In the genomic region with DNA sequence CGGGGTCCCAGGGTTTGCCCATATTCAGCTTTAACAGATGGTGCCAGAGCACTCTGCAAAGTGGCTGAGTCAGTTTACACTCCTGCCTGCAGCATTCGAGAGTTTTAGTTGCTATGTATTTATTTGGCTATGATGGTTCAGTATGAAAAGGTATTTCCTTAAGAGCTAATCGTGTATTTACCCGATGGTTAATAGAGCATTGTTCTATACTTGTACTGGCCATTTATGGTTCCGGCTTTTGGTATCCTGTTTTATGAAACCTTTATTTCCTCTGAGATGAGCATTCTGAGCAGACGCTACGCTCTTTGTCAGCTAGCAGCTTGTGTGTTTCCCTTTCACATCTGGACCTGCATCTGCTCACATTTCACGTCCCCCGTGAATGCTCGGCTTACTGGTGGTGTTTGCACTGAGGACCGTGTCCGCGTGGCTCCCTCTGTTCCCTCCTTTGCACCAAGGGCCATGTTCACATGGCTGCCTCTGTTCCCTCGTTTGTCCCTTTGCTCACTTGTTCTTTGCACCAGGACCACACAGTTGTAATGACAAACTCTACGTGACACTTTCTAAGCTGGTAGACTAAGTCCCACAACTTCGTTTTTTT, we compare ENCODE assay signal across 16 cellular contexts.
DNase-seq lines count a peak whose midpoint lies in the region; ATAC-seq, FAIRE-seq and TF ChIP-seq lines count a peak whose summit lies in the region.
"Had no signal": no experiment of that assay in that cellular context is flagged by ENCODE, and none has a peak within 500 bp of the region (broad histone marks: within the 10 kb centered on the region; RNA-seq: fewer than 3 reads in every experiment).

No MANE protein-coding gene starts in this region.

- peaks cover 25% of the 10 kb centered on the region for H3K4me1 Mint-ChIP-seq in stimulated activated naive CD8-positive, alpha-beta T cell treated with anti-CD3 and anti-CD28 coated beads, Interleukin-15, Interleukin-2, amounts not matched to agents 100 ng/mL and 50 ng/mL, for 24 hours (ENCODE audit: low read depth)
- H3K4me1 Mint-ChIP-seq in stimulated activated naive CD8-positive, alpha-beta T cell treated with anti-CD3 and anti-CD28 coated beads, Interleukin-15, amount 100 ng/mL, for 72 hours: peaks cover 36% of the 10 kb centered on the region
- H3K4me1 Mint-ChIP-seq in glutamatergic neuron (ENCODE audit: low read depth, unreplicated experiment) (peaks cover 38% of the 10 kb centered on the region), type B pancreatic cell (ENCODE audit: unreplicated experiment) (peaks cover 15% of the 10 kb centered on the region)

- TF ChIP-seq CTCF in glutamatergic neuron (IDR thresholded peaks at IDR 0.05; ENCODE audit: partially characterized antibody, unreplicated experiment) (no peak), type B pancreatic cell (conservative IDR thresholded peaks at IDR 0.05) (no peak)

- ATAC-seq in stimulated activated naive CD8-positive, alpha-beta T cell treated with anti-CD3 and anti-CD28 coated beads, Interleukin-15, amount 100 ng/mL, for 72 hours: no peak
- ATAC-seq: left lobe of liver had no signal

- H3K9me3 Mint-ChIP-seq in stimulated activated naive CD8-positive, alpha-beta T cell treated with anti-CD3 and anti-CD28 coated beads, Interleukin-15, Interleukin-2, amounts not matched to agents 100 ng/mL and 50 ng/mL, for 24 hours: no peaks in the 10 kb centered on the region
- H3K9me3 Mint-ChIP-seq in stimulated activated naive CD8-positive, alpha-beta T cell treated with anti-CD3 and anti-CD28 coated beads, Interleukin-15, amount 100 ng/mL, for 72 hours: no peaks in the 10 kb centered on the region
- H3K9me3 Mint-ChIP-seq in glutamatergic neuron (ENCODE audit: unreplicated experiment): peaks cover 14% of the 10 kb centered on the region
- no peaks in the 10 kb centered on the region for H3K9me3 Mint-ChIP-seq in type B pancreatic cell

- peak overlapping the region; percentile 42 for H3K27ac Mint-ChIP-seq in stimulated activated naive CD8-positive, alpha-beta T cell treated with anti-CD3 and anti-CD28 coated beads, Interleukin-15, Interleukin-2, amounts not matched to agents 100 ng/mL and 50 ng/mL, for 24 hours
- no peak overlapping the region for H3K27ac Mint-ChIP-seq in stimulated activated naive CD8-positive, alpha-beta T cell treated with anti-CD3 and anti-CD28 coated beads, Interleukin-15, amount 100 ng/mL, for 72 hours
- no peak overlapping the region for H3K27ac Mint-ChIP-seq in glutamatergic neuron (ENCODE audit: unreplicated experiment)
- H3K27ac Mint-ChIP-seq in type B pancreatic cell: peak overlapping the region; percentile 46
- H3K27ac Mint-ChIP-seq: brain had no signal

- no peaks in the 10 kb centered on the region for H3K27me3 Mint-ChIP-seq in stimulated activated naive CD8-positive, alpha-beta T cell treated with anti-CD3 and anti-CD28 coated beads, Interleukin-15, Interleukin-2, amounts not matched to agents 100 ng/mL and 50 ng/mL, for 24 hours
- H3K27me3 Mint-ChIP-seq in stimulated activated naive CD8-positive, alpha-beta T cell treated with anti-CD3 and anti-CD28 coated beads, Interleukin-15, amount 100 ng/mL, for 72 hours: no peaks in the 10 kb centered on the region
- peaks cover 11% of the 10 kb centered on the region for H3K27me3 Mint-ChIP-seq in glutamatergic neuron (ENCODE audit: unreplicated experiment)
- H3K27me3 Mint-ChIP-seq in type B pancreatic cell: no peaks in the 10 kb centered on the region
- H3K27me3 Mint-ChIP-seq: brain had no signal

- no peak for DNase-seq in stimulated activated naive CD8-positive, alpha-beta T cell treated with anti-CD3 and anti-CD28 coated beads, Interleukin-15, amount 100 ng/mL, for 72 hours
- DNase-seq in NCI-H2171 (lab: John Stamatoyannopoulos, UW) (peak; percentile 54), glutamatergic neuron (no peak), type B pancreatic cell (ENCODE audit: extremely low spot score, unreplicated experiment) (no peak), SHP77 (lab: John Stamatoyannopoulos, UW) (no peak), urothelium cell line (ENCODE audit: low spot score) (no peak), GF-D8 (lab: John Stamatoyannopoulos, UW) (no peak)
- DNase-seq: activated CD8-positive, alpha-beta memory T cell treated with anti-CD3 and anti-CD28 coated beads for 24 hours; NCI-H1105; PC-9; stimulated activated CD4-positive, alpha-beta T cell treated with anti-CD3 and anti-CD28 coated beads, Interleukin-4, amount 100 ng/mL, for 24 hours; trophoblast cell had no signal

- no peak for FAIRE-seq in urothelium cell line (lab: Jason Lieb, UNC)
- FAIRE-seq: colon had no signal

- peaks cover 18% of the 10 kb centered on the region for H3K36me3 Mint-ChIP-seq in stimulated activated naive CD8-positive, alpha-beta T cell treated with anti-CD3 and anti-CD28 coated beads, Interleukin-15, Interleukin-2, amounts not matched to agents 100 ng/mL and 50 ng/mL, for 24 hours (ENCODE audit: low read depth)
- H3K36me3 Mint-ChIP-seq in glutamatergic neuron (ENCODE audit: unreplicated experiment) (peaks cover 6% of the 10 kb centered on the region), type B pancreatic cell (peaks cover 16% of the 10 kb centered on the region)

- H3K4me3 Mint-ChIP-seq in stimulated activated naive CD8-positive, alpha-beta T cell treated with anti-CD3 and anti-CD28 coated beads, Interleukin-15, Interleukin-2, amounts not matched to agents 100 ng/mL and 50 ng/mL, for 24 hours: no peak overlapping the region
- no peak overlapping the region for H3K4me3 Mint-ChIP-seq in stimulated activated naive CD8-positive, alpha-beta T cell treated with anti-CD3 and anti-CD28 coated beads, Interleukin-15, amount 100 ng/mL, for 72 hours
- H3K4me3 Mint-ChIP-seq in glutamatergic neuron (ENCODE audit: unreplicated experiment) (peak overlapping the region; percentile 2), type B pancreatic cell (no peak overlapping the region)
- H3K4me3 Mint-ChIP-seq: brain had no signal

Comparison
In these comparisons a context has a peak if more than half of its experiments do, and no peak if none do; other contexts are left out.
1. H3K27ac Mint-ChIP-seq: peak in stimulated activated naive CD8-positive, alpha-beta T cell treated with anti-CD3 and anti-CD28 coated beads, Interleukin-15, Interleukin-2, amounts not matched to agents 100 ng/mL and 50 ng/mL, for 24 hours (single experiment) and type B pancreatic cell (single experiment); none in stimulated activated naive CD8-positive, alpha-beta T cell treated with anti-CD3 and anti-CD28 coated beads, Interleukin-15, amount 100 ng/mL, for 72 hours (0 of 2) and glutamatergic neuron (single experiment).